In genomic region chr2:177334940-177335543, GRCh38 we compare ENCODE assay signal across 1 cellular context.
TF ChIP-seq lines count a peak whose summit lies in the region.

No MANE protein-coding gene starts in this region.

TF ChIP-seq in K562, 482 proteins besides CTCF, POLR2A, EP300 and RAD21 (continued from another document and continues in another):
- no peak for TF ChIP-seq PATZ1 (CRISPR knock-in tag; IDR thresholded peaks at IDR 0.05; ENCODE audit: borderline replicate concordance)
- 0 out of 2 replicates have a peak, but pooled peaks have one; percentile 33 for TF ChIP-seq MYC (IDR thresholded peaks at IDR 0.05; ENCODE audit: low read depth, low read length)
- TF ChIP-seq MYC (CRISPR knock-in tag; IDR thresholded peaks at IDR 0.05; ENCODE audit: borderline replicate concordance, low read depth) = no peak
- TF ChIP-seq REST (CRISPR knock-in tag; IDR thresholded peaks at IDR 0.05; ENCODE audit: low read depth) = no peak
- TF ChIP-seq TOE1 (IDR thresholded peaks at IDR 0.05; ENCODE audit: borderline replicate concordance) = 0 out of 2 replicates have a peak, but pooled peaks have one; percentile 27
- TF ChIP-seq TOE1 (CRISPR knock-in tag; IDR thresholded peaks at IDR 0.05; ENCODE audit: borderline replicate concordance, low read depth) = no peak
- TF ChIP-seq, protein P1, sequence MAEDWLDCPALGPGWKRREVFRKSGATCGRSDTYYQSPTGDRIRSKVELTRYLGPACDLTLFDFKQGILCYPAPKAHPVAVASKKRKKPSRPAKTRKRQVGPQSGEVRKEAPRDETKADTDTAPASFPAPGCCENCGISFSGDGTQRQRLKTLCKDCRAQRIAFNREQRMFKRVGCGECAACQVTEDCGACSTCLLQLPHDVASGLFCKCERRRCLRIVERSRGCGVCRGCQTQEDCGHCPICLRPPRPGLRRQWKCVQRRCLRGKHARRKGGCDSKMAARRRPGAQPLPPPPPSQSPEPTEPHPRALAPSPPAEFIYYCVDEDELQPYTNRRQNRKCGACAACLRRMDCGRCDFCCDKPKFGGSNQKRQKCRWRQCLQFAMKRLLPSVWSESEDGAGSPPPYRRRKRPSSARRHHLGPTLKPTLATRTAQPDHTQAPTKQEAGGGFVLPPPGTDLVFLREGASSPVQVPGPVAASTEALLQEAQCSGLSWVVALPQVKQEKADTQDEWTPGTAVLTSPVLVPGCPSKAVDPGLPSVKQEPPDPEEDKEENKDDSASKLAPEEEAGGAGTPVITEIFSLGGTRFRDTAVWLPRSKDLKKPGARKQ (CRISPR knock-in tag; IDR thresholded peaks at IDR 0.05) = no peak
- TF ChIP-seq SRF (CRISPR knock-in tag; IDR thresholded peaks at IDR 0.05) = no peak
- TF ChIP-seq YY1 (IDR thresholded peaks at IDR 0.05; ENCODE audit: borderline replicate concordance in 1 of 3, control insufficient read depth in 1 of 3, extremely low read depth in 1 of 3, insufficient read depth in 3 of 3, insufficient read length in 1 of 3, insufficient replicate concordance in 2 of 3, low read depth in 1 of 3, low read length in 2 of 3) = peak in 1 of 3 experiments; percentile 48
- TF ChIP-seq TSC22D4 (tag; IDR thresholded peaks at IDR 0.05) = no peak
- TF ChIP-seq, protein P2, sequence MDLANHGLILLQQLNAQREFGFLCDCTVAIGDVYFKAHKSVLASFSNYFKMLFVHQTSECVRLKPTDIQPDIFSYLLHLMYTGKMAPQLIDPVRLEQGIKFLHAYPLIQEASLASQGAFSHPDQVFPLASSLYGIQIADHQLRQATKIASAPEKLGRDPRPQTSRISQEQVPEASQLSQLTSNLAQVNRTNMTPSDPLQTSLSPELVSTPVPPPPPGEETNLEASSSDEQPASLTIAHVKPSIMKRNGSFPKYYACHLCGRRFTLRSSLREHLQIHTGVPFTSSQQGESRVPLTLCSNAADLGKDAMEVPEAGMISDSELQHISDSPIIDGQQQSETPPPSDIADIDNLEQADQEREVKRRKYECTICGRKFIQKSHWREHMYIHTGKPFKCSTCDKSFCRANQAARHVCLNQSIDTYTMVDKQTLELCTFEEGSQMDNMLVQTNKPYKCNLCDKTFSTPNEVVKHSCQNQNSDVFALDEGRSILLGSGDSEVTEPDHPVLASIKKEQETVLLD (IDR thresholded peaks at IDR 0.05) = no peak
- peak; percentile 35 for TF ChIP-seq ZBTB8A (IDR thresholded peaks at IDR 0.05; ENCODE audit: partially characterized antibody)
- no peak for TF ChIP-seq HNRNPH1 (optimal IDR thresholded peaks at IDR 0.05; ENCODE audit: low read depth, low read length)
- TF ChIP-seq ETV5 (CRISPR knock-in tag; IDR thresholded peaks at IDR 0.05; ENCODE audit: low read depth) = no peak
- peak; percentile 88 to 93 for TF ChIP-seq FOXK2 (conservative IDR thresholded peaks at IDR 0.05 in 1 of 2, IDR thresholded peaks at IDR 0.05 in 1 of 2; ENCODE audit: low read depth in 2 of 2)
- 0 out of 2 replicates have a peak, but pooled peaks have one; percentile 21 for TF ChIP-seq GABPA (tag; conservative IDR thresholded peaks at IDR 0.05; ENCODE audit: low read depth)
- TF ChIP-seq STAT5B (CRISPR knock-in tag; IDR thresholded peaks at IDR 0.05) = no peak
- no peak for TF ChIP-seq ATF6 (CRISPR knock-in tag; IDR thresholded peaks at IDR 0.05)
- no peak for TF ChIP-seq TCF7L2 (IDR thresholded peaks at IDR 0.05; ENCODE audit: low read depth, low read length)
- no peak for TF ChIP-seq PHF8 (IDR thresholded peaks at IDR 0.05; ENCODE audit: borderline replicate concordance, low read length)
- TF ChIP-seq ZNF764 (CRISPR knock-in tag; IDR thresholded peaks at IDR 0.05; ENCODE audit: low read depth) = no peak
- peak; percentile 37; the same call in 1 of the 2 replicates for TF ChIP-seq POLR2H (tag; IDR thresholded peaks at IDR 0.05; ENCODE audit: low read depth)
- no peak for TF ChIP-seq ZNF239 (CRISPR knock-in tag; IDR thresholded peaks at IDR 0.05)
- no peak for TF ChIP-seq NFE2 (IDR thresholded peaks at IDR 0.05; ENCODE audit: low read depth)
- peak; percentile 27; the same call in 1 of the 2 replicates for TF ChIP-seq L3MBTL2 (IDR thresholded peaks at IDR 0.05)
- TF ChIP-seq TFAM (CRISPR knock-in tag; conservative IDR thresholded peaks at IDR 0.05) = no peak
- no peak; the same call in 1 of the 2 replicates for TF ChIP-seq ZNF589 (CRISPR knock-in tag; IDR thresholded peaks at IDR 0.05; ENCODE audit: low read depth)
- 0 out of 2 replicates have a peak, but pooled peaks have one; percentile 38 for TF ChIP-seq ARID3A (IDR thresholded peaks at IDR 0.05; ENCODE audit: borderline replicate concordance, low read depth, low read length)
- no peak for TF ChIP-seq ZNF134 (CRISPR knock-in tag; conservative IDR thresholded peaks at IDR 0.05)
- no peak for TF ChIP-seq ZBED1 (IDR thresholded peaks at IDR 0.05)
- TF ChIP-seq ARID2 (IDR thresholded peaks at IDR 0.05) = peak; percentile 88; the same call in 1 of the 2 replicates
- TF ChIP-seq BRD4 (IDR thresholded peaks at IDR 0.05) = no peak
- TF ChIP-seq ARID1B (IDR thresholded peaks at IDR 0.05) = no peak
- TF ChIP-seq MEIS2 (IDR thresholded peaks at IDR 0.05; ENCODE audit: partially characterized antibody) = no peak
- no peak for TF ChIP-seq E2F3 (CRISPR knock-in tag; IDR thresholded peaks at IDR 0.05)
- no peak for TF ChIP-seq CREBBP (IDR thresholded peaks at IDR 0.05; ENCODE audit: low read depth, low read length)
- TF ChIP-seq, protein P3, sequence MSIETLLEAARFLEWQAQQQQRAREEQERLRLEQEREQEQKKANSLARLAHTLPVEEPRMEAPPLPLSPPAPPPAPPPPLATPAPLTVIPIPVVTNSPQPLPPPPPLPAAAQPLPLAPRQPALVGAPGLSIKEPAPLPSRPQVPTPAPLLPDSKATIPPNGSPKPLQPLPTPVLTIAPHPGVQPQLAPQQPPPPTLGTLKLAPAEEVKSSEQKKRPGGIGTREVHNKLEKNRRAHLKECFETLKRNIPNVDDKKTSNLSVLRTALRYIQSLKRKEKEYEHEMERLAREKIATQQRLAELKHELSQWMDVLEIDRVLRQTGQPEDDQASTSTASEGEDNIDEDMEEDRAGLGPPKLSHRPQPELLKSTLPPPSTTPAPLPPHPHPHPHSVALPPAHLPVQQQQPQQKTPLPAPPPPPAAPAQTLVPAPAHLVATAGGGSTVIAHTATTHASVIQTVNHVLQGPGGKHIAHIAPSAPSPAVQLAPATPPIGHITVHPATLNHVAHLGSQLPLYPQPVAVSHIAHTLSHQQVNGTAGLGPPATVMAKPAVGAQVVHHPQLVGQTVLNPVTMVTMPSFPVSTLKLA (conservative IDR thresholded peaks at IDR 0.05) = peak; percentile 39 to 43; a peak in 2 of 4 replicates
- no peak for TF ChIP-seq SMAD2 (IDR thresholded peaks at IDR 0.05; ENCODE audit: low read depth, low read length)
- TF ChIP-seq KLF16 (IDR thresholded peaks at IDR 0.05) = peak; percentile 53; the same call in 1 of the 2 replicates
- TF ChIP-seq HEY1 (CRISPR knock-in tag; IDR thresholded peaks at IDR 0.05; ENCODE audit: borderline replicate concordance) = no peak
- TF ChIP-seq ELF2 (CRISPR knock-in tag; IDR thresholded peaks at IDR 0.05) = no peak
- TF ChIP-seq ZFPM2 (CRISPR knock-in tag; IDR thresholded peaks at IDR 0.05) = no peak
- TF ChIP-seq MCM5 (IDR thresholded peaks at IDR 0.05; ENCODE audit: low read depth) = no peak
- TF ChIP-seq, protein P4, sequence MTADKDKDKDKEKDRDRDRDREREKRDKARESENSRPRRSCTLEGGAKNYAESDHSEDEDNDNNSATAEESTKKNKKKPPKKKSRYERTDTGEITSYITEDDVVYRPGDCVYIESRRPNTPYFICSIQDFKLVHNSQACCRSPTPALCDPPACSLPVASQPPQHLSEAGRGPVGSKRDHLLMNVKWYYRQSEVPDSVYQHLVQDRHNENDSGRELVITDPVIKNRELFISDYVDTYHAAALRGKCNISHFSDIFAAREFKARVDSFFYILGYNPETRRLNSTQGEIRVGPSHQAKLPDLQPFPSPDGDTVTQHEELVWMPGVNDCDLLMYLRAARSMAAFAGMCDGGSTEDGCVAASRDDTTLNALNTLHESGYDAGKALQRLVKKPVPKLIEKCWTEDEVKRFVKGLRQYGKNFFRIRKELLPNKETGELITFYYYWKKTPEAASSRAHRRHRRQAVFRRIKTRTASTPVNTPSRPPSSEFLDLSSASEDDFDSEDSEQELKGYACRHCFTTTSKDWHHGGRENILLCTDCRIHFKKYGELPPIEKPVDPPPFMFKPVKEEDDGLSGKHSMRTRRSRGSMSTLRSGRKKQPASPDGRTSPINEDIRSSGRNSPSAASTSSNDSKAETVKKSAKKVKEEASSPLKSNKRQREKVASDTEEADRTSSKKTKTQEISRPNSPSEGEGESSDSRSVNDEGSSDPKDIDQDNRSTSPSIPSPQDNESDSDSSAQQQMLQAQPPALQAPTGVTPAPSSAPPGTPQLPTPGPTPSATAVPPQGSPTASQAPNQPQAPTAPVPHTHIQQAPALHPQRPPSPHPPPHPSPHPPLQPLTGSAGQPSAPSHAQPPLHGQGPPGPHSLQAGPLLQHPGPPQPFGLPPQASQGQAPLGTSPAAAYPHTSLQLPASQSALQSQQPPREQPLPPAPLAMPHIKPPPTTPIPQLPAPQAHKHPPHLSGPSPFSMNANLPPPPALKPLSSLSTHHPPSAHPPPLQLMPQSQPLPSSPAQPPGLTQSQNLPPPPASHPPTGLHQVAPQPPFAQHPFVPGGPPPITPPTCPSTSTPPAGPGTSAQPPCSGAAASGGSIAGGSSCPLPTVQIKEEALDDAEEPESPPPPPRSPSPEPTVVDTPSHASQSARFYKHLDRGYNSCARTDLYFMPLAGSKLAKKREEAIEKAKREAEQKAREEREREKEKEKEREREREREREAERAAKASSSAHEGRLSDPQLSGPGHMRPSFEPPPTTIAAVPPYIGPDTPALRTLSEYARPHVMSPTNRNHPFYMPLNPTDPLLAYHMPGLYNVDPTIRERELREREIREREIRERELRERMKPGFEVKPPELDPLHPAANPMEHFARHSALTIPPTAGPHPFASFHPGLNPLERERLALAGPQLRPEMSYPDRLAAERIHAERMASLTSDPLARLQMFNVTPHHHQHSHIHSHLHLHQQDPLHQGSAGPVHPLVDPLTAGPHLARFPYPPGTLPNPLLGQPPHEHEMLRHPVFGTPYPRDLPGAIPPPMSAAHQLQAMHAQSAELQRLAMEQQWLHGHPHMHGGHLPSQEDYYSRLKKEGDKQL (CRISPR knock-in tag; IDR thresholded peaks at IDR 0.05; ENCODE audit: borderline replicate concordance) = no peak
